In genomic region chr9:69153707-69154521, GRCh38 we compare ENCODE assay signal across 26 cellular contexts. TPM values are rescaled to one million over a fixed set of nuclear protein-coding genes. Genes with fewer than 3 reads are reported as not detected.
A peak's percentile ranks its signal among the peaks of the same experiment; 100 is the strongest.
DNase-seq lines count a peak whose midpoint lies in the region; ATAC-seq and TF ChIP-seq lines count a peak whose summit lies in the region.
"Had no signal": no experiment of that assay in that cellular context is flagged by ENCODE, and none has a peak within 500 bp of the region (broad histone marks: within the 10 kb centered on the region; RNA-seq: fewer than 3 reads in every experiment).

No MANE protein-coding gene starts in this region.

- H3K4me1 ChIP-seq in neural progenitor cell (no peaks in the 10 kb centered on the region), tibial artery (peaks cover 0 to 26% (median 7%) of the 10 kb centered on the region in 4 donors)
- H3K4me1 ChIP-seq: SJCRH30 had no signal

- TF ChIP-seq CTCF in neural progenitor cell (IDR thresholded peaks at IDR 0.05): no peak
- TF ChIP-seq CTCF in tibial artery (IDR thresholded peaks at IDR 0.05): no peak

- intact Hi-C loops in tibial artery (cut with DNase I; ENCODE audit: low total_unique reads): no loop called here

- H3K4me3 Mint-ChIP-seq in neural progenitor cell: peak overlapping the region; percentile 24
- H3K4me3 Mint-ChIP-seq in activated T-cell treated with anti-CD3 and anti-CD28 coated beads, Interleukin-2, amount 50 U/mL, for 4 hours: no peak overlapping the region
- H3K4me3 Mint-ChIP-seq: activated B cell treated with CpG ODN at 0.5 μM for 24 hours; activated CD4-positive, alpha-beta memory T cell treated with anti-CD3 and anti-CD28 coated beads for 36 hours; CD4-positive, alpha-beta memory T cell; memory B cell; stimulated activated naive B cell treated with anti-CD40 and anti-IgM and Interleukin-4, amounts not matched to agents 10 μg/mL and 1 μg/mL and 100 μg/mL, for 72 hours had no signal

- peaks cover 8% of the 10 kb centered on the region for H3K4me1 Mint-ChIP-seq in neural progenitor cell
- no peaks in the 10 kb centered on the region for H3K4me1 Mint-ChIP-seq in activated T-cell treated with anti-CD3 and anti-CD28 coated beads, Interleukin-2, amount 50 U/mL, for 4 hours (ENCODE audit: low read depth)
- H3K4me1 Mint-ChIP-seq: CD4-positive, alpha-beta memory T cell had no signal

- peaks cover 5% of the 10 kb centered on the region for H3F3A ChIP-seq in neural progenitor cell (ENCODE audit: low read depth)

- H3K9me3 ChIP-seq in neural progenitor cell (ENCODE audit: low read depth): no peaks in the 10 kb centered on the region
- no peaks in the 10 kb centered on the region for H3K9me3 ChIP-seq in tibial artery
- H3K9me3 ChIP-seq: neutrophil, prostate gland, SJCRH30, thoracic aorta had no signal

- no peak overlapping the region for H3K4me2 ChIP-seq in neural progenitor cell

- H3K79me2 ChIP-seq in neural progenitor cell (ENCODE audit: low read depth): no peaks in the 10 kb centered on the region

- peaks cover 3% of the 10 kb centered on the region for H3K9me3 Mint-ChIP-seq in neural progenitor cell
- H3K9me3 Mint-ChIP-seq in activated T-cell treated with anti-CD3 and anti-CD28 coated beads, Interleukin-2, amount 50 U/mL, for 4 hours: no peaks in the 10 kb centered on the region
- H3K9me3 Mint-ChIP-seq: activated CD4-positive, alpha-beta memory T cell treated with anti-CD3 and anti-CD28 coated beads for 36 hours; activated naive CD4-positive, alpha-beta T cell treated with anti-CD3 and anti-CD28 coated beads, Interleukin-2, amount 50 U/mL, for 72 hours; CD4-positive, alpha-beta memory T cell; memory B cell; stimulated activated naive B cell treated with anti-CD40 and anti-IgM and Interleukin-4, amounts not matched to agents 10 μg/mL and 1 μg/mL and 100 μg/mL, for 72 hours had no signal

- no peak for ATAC-seq in activated T-cell treated with anti-CD3 and anti-CD28 coated beads, Interleukin-2, amount 50 U/mL, for 4 hours
- ATAC-seq in GM21717 (IDR thresholded peaks at IDR 0.05; ENCODE audit: unreplicated experiment): no peak
- ATAC-seq: activated naive CD4-positive, alpha-beta T cell treated with anti-CD3 and anti-CD28 coated beads, Interleukin-2, amount 50 U/mL, for 72 hours; stimulated activated naive B cell treated with anti-CD40 and anti-IgM and Interleukin-4, amounts not matched to agents 10 μg/mL and 1 μg/mL and 100 μg/mL, for 72 hours had no signal

- DNase-seq in DMS79 treated with DMSO at 0.1 percent for 48 hours (lab: John Stamatoyannopoulos, UW): peak; percentile 62
- DNase-seq in NCI-H2029 (lab: John Stamatoyannopoulos, UW): peak; percentile 9
- DNase-seq in islet precursor cell: peak; percentile 81
- DNase-seq in neural progenitor cell (ENCODE audit: low spot score): no peak
- no peak for DNase-seq in OCI-M2 (lab: John Stamatoyannopoulos, UW; ENCODE audit: unreplicated experiment)
- DNase-seq in tibial artery: no peak
- DNase-seq in activated T-cell treated with anti-CD3 and anti-CD28 coated beads, Interleukin-2, amount 50 U/mL, for 4 hours: no peak
- DNase-seq: activated B cell treated with CpG ODN at 0.5 μM for 24 hours; activated CD4-positive, alpha-beta memory T cell treated with anti-CD3 and anti-CD28 coated beads for 36 hours; anterior cingulate cortex; CD4-positive, alpha-beta memory T cell; effector CD4-positive, alpha-beta T cell; GDM1; head of caudate nucleus; kidney glomerular epithelial cell; NCI-H1436; NCI-H526; SJCRH30; stimulated activated CD4-positive, alpha-beta T cell treated with anti-CD3 and anti-CD28 coated beads, Interleukin-15, amount 100 ng/mL, for 24 hours; stimulated activated naive B cell treated with anti-CD40 and anti-IgM and Interleukin-4, amounts not matched to agents 10 μg/mL and 1 μg/mL and 100 μg/mL, for 72 hours had no signal

- H3K4me3 ChIP-seq in neural progenitor cell (no peak overlapping the region), tibial artery (no peak overlapping the region)
- H3K4me3 ChIP-seq: prostate gland, SJCRH30, thoracic aorta had no signal

- H4K20me1 ChIP-seq in neural progenitor cell (ENCODE audit: low read depth): no peaks in the 10 kb centered on the region

- no peak overlapping the region for H2AFZ ChIP-seq in neural progenitor cell (replicated peaks)

- H3K27me3 ChIP-seq in neural progenitor cell (no peaks in the 10 kb centered on the region), tibial artery (no peaks in the 10 kb centered on the region)
- H3K27me3 ChIP-seq: neutrophil, SJCRH30 had no signal

- H3K27ac Mint-ChIP-seq in neural progenitor cell: no peak overlapping the region
- H3K27ac Mint-ChIP-seq: activated B cell treated with CpG ODN at 0.5 μM for 24 hours; activated CD4-positive, alpha-beta memory T cell treated with anti-CD3 and anti-CD28 coated beads for 36 hours; activated naive CD4-positive, alpha-beta T cell treated with anti-CD3 and anti-CD28 coated beads, Interleukin-2, amount 50 U/mL, for 72 hours; CD4-positive, alpha-beta memory T cell; memory B cell; stimulated activated naive B cell treated with anti-CD40 and anti-IgM and Interleukin-4, amounts not matched to agents 10 μg/mL and 1 μg/mL and 100 μg/mL, for 72 hours had no signal

- H3K27ac ChIP-seq in neural progenitor cell (no peak overlapping the region), tibial artery (no peak overlapping the region)
- H3K27ac ChIP-seq: neutrophil, prostate gland, SJCRH30, thoracic aorta had no signal

- peaks cover 15% of the 10 kb centered on the region for H3K36me3 Mint-ChIP-seq in neural progenitor cell
- H3K36me3 Mint-ChIP-seq in activated T-cell treated with anti-CD3 and anti-CD28 coated beads, Interleukin-2, amount 50 U/mL, for 4 hours (ENCODE audit: insufficient read depth): peaks cover 2% of the 10 kb centered on the region
- H3K36me3 Mint-ChIP-seq: activated CD4-positive, alpha-beta memory T cell treated with anti-CD3 and anti-CD28 coated beads for 36 hours; activated naive CD4-positive, alpha-beta T cell treated with anti-CD3 and anti-CD28 coated beads, Interleukin-2, amount 50 U/mL, for 72 hours had no signal

- H3K27me3 Mint-ChIP-seq in neural progenitor cell (ENCODE audit: insufficient read depth, low read depth): no peaks in the 10 kb centered on the region
- no peaks in the 10 kb centered on the region for H3K27me3 Mint-ChIP-seq in activated T-cell treated with anti-CD3 and anti-CD28 coated beads, Interleukin-2, amount 50 U/mL, for 4 hours (ENCODE audit: low read depth)
- H3K27me3 Mint-ChIP-seq: activated B cell treated with CpG ODN at 0.5 μM for 24 hours; activated CD4-positive, alpha-beta memory T cell treated with anti-CD3 and anti-CD28 coated beads for 36 hours; CD4-positive, alpha-beta memory T cell; memory B cell; stimulated activated naive B cell treated with anti-CD40 and anti-IgM and Interleukin-4, amounts not matched to agents 10 μg/mL and 1 μg/mL and 100 μg/mL, for 72 hours had no signal

- H3K36me3 ChIP-seq in neural progenitor cell (no peaks in the 10 kb centered on the region), tibial artery (peaks cover 0 to 8% (median 0%) of the 10 kb centered on the region in 3 donors)
- H3K36me3 ChIP-seq: neutrophil, prostate gland, SJCRH30, thoracic aorta had no signal

- no peak overlapping the region for H3K9ac ChIP-seq in neural progenitor cell

RNA-seq across cellular contexts. Expression of gene TJP2, which starts 20.2 kb away (rescaled TPM):
- 35.5 and 60.6 TPM in 2 replicates for total RNA-seq in neural progenitor cell (ENCODE audit: low replicate concordance)
- total RNA-seq in activated T-cell treated with anti-CD3 and anti-CD28 coated beads, Interleukin-2, amount 50 U/mL, for 4 hours: 1 to 10 TPM; 3.1 to 5.8 (median 4.1) TPM

Comparison
In these comparisons a context has a peak if more than half of its experiments do, and no peak if none do; other contexts are left out.
1. DNase-seq: peak in DMS79 treated with DMSO at 0.1 percent for 48 hours (single experiment), NCI-H2029 (single experiment) and islet precursor cell (single experiment); none in neural progenitor cell (single experiment), OCI-M2 (single experiment), tibial artery (0 of 2) and activated T-cell treated with anti-CD3 and anti-CD28 coated beads, Interleukin-2, amount 50 U/mL, for 4 hours (single experiment).